20 cellular contexts compared by ENCODE assay signal in genomic region chr5:78644741-78645300, GRCh38. TPM values are rescaled to one million over a fixed set of nuclear protein-coding genes. Genes with fewer than 3 reads are reported as not detected.
DNase-seq lines count a peak whose midpoint lies in the region; ATAC-seq and TF ChIP-seq lines count a peak whose summit lies in the region.
"Had no signal": no experiment of that assay in that cellular context is flagged by ENCODE, and none has a peak within 500 bp of the region (broad histone marks: within the 10 kb centered on the region; RNA-seq: fewer than 3 reads in every experiment).

No MANE protein-coding gene starts in this region.

- H3K4me2 ChIP-seq in smooth muscle cell, result no peak overlapping the region

- H3K4me1 Mint-ChIP-seq in HFFc6 (ENCODE audit: low read depth) (peaks cover 61% of the 10 kb centered on the region), CD14-positive monocyte (peaks cover 14% of the 10 kb centered on the region)
- peaks cover 10% of the 10 kb centered on the region for H3K4me1 Mint-ChIP-seq in activated naive CD4-positive, alpha-beta T cell treated with anti-CD3 and anti-CD28 coated beads for 36 hours (ENCODE audit: low read depth)

- H3K36me3 ChIP-seq in smooth muscle cell (ENCODE audit: low read depth), result no peaks in the 10 kb centered on the region
- H3K36me3 ChIP-seq: left ventricle myocardium inferior, pancreas had no signal

- H3K9me3 Mint-ChIP-seq in HFFc6, result no peaks in the 10 kb centered on the region
- H3K9me3 Mint-ChIP-seq in CD14-positive monocyte, result peaks cover 0 to 12% (median 5%) of the 10 kb centered on the region in 7 donors
- H3K9me3 Mint-ChIP-seq in activated naive CD4-positive, alpha-beta T cell treated with anti-CD3 and anti-CD28 coated beads for 36 hours, result no peaks in the 10 kb centered on the region
- H3K9me3 Mint-ChIP-seq: dendritic cell treated with granulocyte-macrophage colony-stimulating factor and Interleukin-4, amounts not matched to agents 40 ng/mL and 50 ng/mL, for 4 days had no signal

- H2AFZ ChIP-seq in smooth muscle cell (ENCODE audit: low read depth), result no peak overlapping the region

- WGBS in smooth muscle cell (ENCODE audit: low lambda C conversion rate), result 65% methylated on average over 2 of the region's 2 CpGs

- H3F3A ChIP-seq in smooth muscle cell (ENCODE audit: low read depth), result peaks cover 7% of the 10 kb centered on the region

- H3K4me3 ChIP-seq in astrocyte of the spinal cord (ENCODE audit: low read depth, low read length), result no peak overlapping the region
- no peak overlapping the region for H3K4me3 ChIP-seq in smooth muscle cell
- H3K4me3 ChIP-seq: left ventricle myocardium inferior, pancreas had no signal

- H3K4me1 ChIP-seq in smooth muscle cell (ENCODE audit: low read depth), result peaks cover 29% of the 10 kb centered on the region

- H3K27ac ChIP-seq in smooth muscle cell (ENCODE audit: low read depth), result peak overlapping the region; percentile 64
- H3K27ac ChIP-seq: left ventricle myocardium inferior, pancreas had no signal

- ATAC-seq in HG02798 (IDR thresholded peaks at IDR 0.05; ENCODE audit: poor library complexity, unreplicated experiment) (no peak), HG03442 (IDR thresholded peaks at IDR 0.05; ENCODE audit: unreplicated experiment) (no peak)
- ATAC-seq: pancreas had no signal

- TF ChIP-seq CTCF in HFFc6 (IDR thresholded peaks at IDR 0.05) (no peak), astrocyte of the spinal cord (IDR thresholded peaks at IDR 0.05; ENCODE audit: low read depth, low read length) (no peak), smooth muscle cell (IDR thresholded peaks at IDR 0.05; ENCODE audit: borderline replicate concordance, insufficient read depth, poor library complexity, severe bottlenecking) (no peak), CD14-positive monocyte (IDR thresholded peaks at IDR 0.05) (no peak)

- intact Hi-C loops in CD14-positive monocyte (cut with micrococcal nuclease), result loop anchor here (5.0 to 10.0 kb wide), 3 partner anchors 150 to 280 kb away; partner anchors contain the start of gene SCAMP1 (in 1 of the 2)
- intact Hi-C loops in activated naive CD4-positive, alpha-beta T cell treated with anti-CD3 and anti-CD28 coated beads for 36 hours (cut with micrococcal nuclease), result no loop called here

- H3K27me3 ChIP-seq in smooth muscle cell (ENCODE audit: low read depth), result no peaks in the 10 kb centered on the region
- H3K27me3 ChIP-seq: pancreas had no signal

- peaks cover 77% of the 10 kb centered on the region for H3K79me2 ChIP-seq in smooth muscle cell (ENCODE audit: low read depth)

- H3K4me3 Mint-ChIP-seq in HFFc6 (peak overlapping the region; percentile 25), CD14-positive monocyte (peak overlapping the region in 1 of 2 donors; percentile 3)
- H3K4me3 Mint-ChIP-seq in activated naive CD4-positive, alpha-beta T cell treated with anti-CD3 and anti-CD28 coated beads for 36 hours, result no peak overlapping the region
- H3K4me3 Mint-ChIP-seq: B cell; dendritic cell treated with granulocyte-macrophage colony-stimulating factor and Interleukin-4, amounts not matched to agents 40 ng/mL and 50 ng/mL, for 4 days had no signal

- H3K36me3 Mint-ChIP-seq in HFFc6 (ENCODE audit: low read depth) (peaks cover 16% of the 10 kb centered on the region), CD14-positive monocyte (peaks cover 8 to 9% of the 10 kb centered on the region in 2 donors)
- H3K36me3 Mint-ChIP-seq in activated naive CD4-positive, alpha-beta T cell treated with anti-CD3 and anti-CD28 coated beads for 36 hours (ENCODE audit: low read depth), result no peaks in the 10 kb centered on the region

- no peak overlapping the region for H3K9ac ChIP-seq in smooth muscle cell (ENCODE audit: low read depth)

- peaks cover 34% of the 10 kb centered on the region for H4K20me1 ChIP-seq in smooth muscle cell (ENCODE audit: low read depth)

- DNase-seq in HFFc6 (peak; percentile 68), astrocyte of the spinal cord (ENCODE audit: low read depth, low spot score) (peak; percentile 50), fibroblast of gingiva (ENCODE audit: low read depth) (peak; percentile 56), smooth muscle cell (lab: John Stamatoyannopoulos, UW; ENCODE audit: unreplicated experiment) (no peak), CD14-positive monocyte (ENCODE audit: low spot score) (no peak)
- no peak for DNase-seq in activated naive CD4-positive, alpha-beta T cell treated with anti-CD3 and anti-CD28 coated beads for 36 hours
- DNase-seq: activated CD4-positive, alpha-beta T cell treated with anti-CD3 and anti-CD28 coated beads for 48 hours; activated CD8-positive, alpha-beta memory T cell treated with anti-CD3 and anti-CD28 coated beads, Interleukin-2, amount 50 U/mL, for 48 hours; activated gamma-delta T cell treated with Interleukin-2 at 50 U/mL for 16 hours; amygdala; erythroblast; left ventricle myocardium inferior; NCI-H146; NCI-H2227 treated with DMSO at 0.1 percent for 48 hours; pancreas; stimulated activated CD4-positive, alpha-beta T cell treated with anti-CD3 and anti-CD28 coated beads, Interleukin-4, amount 100 ng/mL, for 1 hour had no signal

- CTCF ChIA-PET in activated naive CD4-positive, alpha-beta T cell treated with anti-CD3 and anti-CD28 coated beads for 36 hours (lab: Charles Lee), result interaction anchor here (0.7 kb wide), 1 partner anchor 831 kb away, joined by 3 read pairs; no protein-coding TSS in a partner anchor

- no peaks in the 10 kb centered on the region for H3K9me3 ChIP-seq in smooth muscle cell (replicated peaks; ENCODE audit: low read depth)
- H3K9me3 ChIP-seq: left ventricle myocardium inferior, pancreas had no signal

- H3K27ac Mint-ChIP-seq in HFFc6, result peak overlapping the region; percentile 58
- H3K27ac Mint-ChIP-seq in CD14-positive monocyte, result peak overlapping the region in 1 of 7 donors; percentile 31
- no peak overlapping the region for H3K27ac Mint-ChIP-seq in activated naive CD4-positive, alpha-beta T cell treated with anti-CD3 and anti-CD28 coated beads for 36 hours
- H3K27ac Mint-ChIP-seq: B cell; dendritic cell treated with granulocyte-macrophage colony-stimulating factor and Interleukin-4, amounts not matched to agents 40 ng/mL and 50 ng/mL, for 4 days had no signal

- in situ Hi-C loops in astrocyte of the spinal cord (cut with HindIII; ENCODE audit: low sequenced_read_pairs), result no loop called here

- H3K27me3 Mint-ChIP-seq in HFFc6 (ENCODE audit: insufficient read depth), result peaks cover under 1% of the 10 kb centered on the region; the same call in 1 of the 2 replicates
- H3K27me3 Mint-ChIP-seq in CD14-positive monocyte (ENCODE audit: low read depth in 3 of 3), result peaks cover 34 to 42% (median 41%) of the 10 kb centered on the region in 3 donors
- peaks cover 43% of the 10 kb centered on the region for H3K27me3 Mint-ChIP-seq in activated naive CD4-positive, alpha-beta T cell treated with anti-CD3 and anti-CD28 coated beads for 36 hours (ENCODE audit: low read depth)
- H3K27me3 Mint-ChIP-seq: B cell had no signal

RNA-seq across cellular contexts. Expression of gene LHFPL2, which starts 3.8 kb away (rescaled TPM):
- total RNA-seq in HFFc6 (2021; fragmentation: NEBNext Ultra II Directional; extraction: Animal tissue kit (Norgen Biotek cat#: 25700)), result 10 to 100 TPM; 14.4 to 18.9 (median 16.7) TPM
- total RNA-seq in smooth muscle cell, result 18.6 and 18.8 TPM in 2 replicates
- polyA plus RNA-seq in smooth muscle cell (10.5 and 13.4 TPM in 2 replicates), CD14-positive monocyte (10 to 100 TPM in 1 of 2 donors, 1 to 10 TPM in 1; 7.3 to 11.6 TPM)
- total RNA-seq in activated naive CD4-positive, alpha-beta T cell treated with anti-CD3 and anti-CD28 coated beads for 36 hours, result not detected

Comparison
In these comparisons a context has a peak if more than half of its experiments do, and no peak if none do; other contexts are left out.
1. DNase-seq: peak in HFFc6 (single experiment), astrocyte of the spinal cord (single experiment) and fibroblast of gingiva (single experiment); none in smooth muscle cell (single experiment), CD14-positive monocyte (single experiment) and activated naive CD4-positive, alpha-beta T cell treated with anti-CD3 and anti-CD28 coated beads for 36 hours (single experiment).
2. RNA of gene LHFPL2, which starts 3.8 kb away (total RNA-seq): 18.6 to 18.8 TPM in smooth muscle cell and 14.4 to 18.9 TPM in HFFc6; not detected in activated naive CD4-positive, alpha-beta T cell treated with anti-CD3 and anti-CD28 coated beads for 36 hours; every median in the first group is over 10 times any median in the second.